15 cellular contexts compared by ENCODE assay signal in the genomic region with DNA sequence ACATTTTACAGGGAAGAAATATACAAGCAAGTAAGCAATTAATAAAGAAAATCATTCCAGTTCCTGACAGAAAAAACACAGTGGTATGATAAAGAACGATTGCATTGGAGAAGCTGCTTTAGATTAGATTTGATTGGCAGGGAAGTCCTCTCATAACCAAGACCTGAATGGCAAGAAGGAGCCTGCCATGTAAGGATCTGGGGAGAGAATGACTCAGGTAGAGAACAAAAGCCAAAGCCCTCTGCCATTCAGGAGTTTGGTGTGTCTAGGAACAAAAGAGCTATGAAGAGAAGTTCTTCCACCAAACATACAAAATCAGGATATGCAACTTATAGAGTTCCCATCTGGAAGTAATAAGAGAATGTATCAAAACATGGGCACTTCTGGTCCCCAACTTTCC. TPM values are rescaled to one million over a fixed set of nuclear protein-coding genes. Genes with fewer than 3 reads are reported as not detected.
DNase-seq lines count a peak whose midpoint lies in the region; ATAC-seq and TF ChIP-seq lines count a peak whose summit lies in the region.
"Had no signal": no experiment of that assay in that cellular context is flagged by ENCODE, and none has a peak within 500 bp of the region (broad histone marks: within the 10 kb centered on the region; RNA-seq: fewer than 3 reads in every experiment).

No MANE protein-coding gene starts in this region.

- intact Hi-C loops in CD8-positive, alpha-beta T cell (cut with DNase I, micrococcal nuclease) = no loop called here

- H3K4me1 ChIP-seq in CD8-positive, alpha-beta T cell (ENCODE audit: insufficient read depth, low read length) = no peaks in the 10 kb centered on the region
- peaks cover 7% of the 10 kb centered on the region for H3K4me1 ChIP-seq in Loucy (ENCODE audit: insufficient read depth, low read length, poor library complexity, severe bottlenecking)
- H3K4me1 ChIP-seq: BLaER1 treated with 17β-estradiol and CSF1 and Interleukin-3, amounts not matched to agents 10 nM and 100 nM; Caco-2 had no signal

- no peaks in the 10 kb centered on the region for H3F3A ChIP-seq in Loucy (ENCODE audit: low read depth)

- no peak for DNase-seq in CD8-positive, alpha-beta T cell
- peak; percentile 20 for DNase-seq in epithelial cell of prostate (ENCODE audit: low read depth, low spot score)
- DNase-seq: Caco-2, GM23248, HCEC 1CT, KBM-7 had no signal

- peaks cover 18% of the 10 kb centered on the region for H3K36me3 ChIP-seq in CD8-positive, alpha-beta T cell (ENCODE audit: insufficient read depth, low read length)
- no peaks in the 10 kb centered on the region for H3K36me3 ChIP-seq in Loucy (ENCODE audit: insufficient read depth, low read length)
- H3K36me3 ChIP-seq: BLaER1 treated with 17β-estradiol and CSF1 and Interleukin-3, amounts not matched to agents 10 nM and 100 nM had no signal

- no peaks in the 10 kb centered on the region for H3K79me2 ChIP-seq in Loucy (ENCODE audit: insufficient read depth, low read length)

- H3K9me3 Mint-ChIP-seq in CD8-positive, alpha-beta T cell = no peaks in the 10 kb centered on the region
- H3K9me3 Mint-ChIP-seq: IgD-negative memory B cell had no signal

- no peak overlapping the region for H3K4me3 ChIP-seq in CD8-positive, alpha-beta T cell (ENCODE audit: low read depth, low read length)
- peak overlapping the region; percentile 49 for H3K4me3 ChIP-seq in Loucy (ENCODE audit: low read length, poor library complexity, severe bottlenecking)
- H3K4me3 ChIP-seq: BLaER1 treated with 17β-estradiol and CSF1 and Interleukin-3, amounts not matched to agents 10 nM and 100 nM; GM23248 had no signal

- no peak for TF ChIP-seq CTCF in CD8-positive, alpha-beta T cell (IDR thresholded peaks at IDR 0.05)
- no peak for TF ChIP-seq CTCF in Loucy (conservative IDR thresholded peaks at IDR 0.05; ENCODE audit: low read length)

- peak overlapping the region; percentile 37 for H3K27ac Mint-ChIP-seq in CD8-positive, alpha-beta T cell
- H3K27ac Mint-ChIP-seq: B cell had no signal

- H2AFZ ChIP-seq in Loucy (ENCODE audit: low read length) = no peak overlapping the region
- H2AFZ ChIP-seq: GM23248 had no signal

- peaks cover 82% of the 10 kb centered on the region for H3K36me3 Mint-ChIP-seq in CD8-positive, alpha-beta T cell

- POLR2A ChIA-PET in CD8-positive, alpha-beta T cell (lab: Charles Lee) = no interaction called here

- H3K9ac ChIP-seq in Loucy (ENCODE audit: low read depth, low read length, poor library complexity, severe bottlenecking) = no peak overlapping the region
- H3K9ac ChIP-seq: BLaER1 treated with 17β-estradiol and CSF1 and Interleukin-3, amounts not matched to agents 10 nM and 100 nM; GM23248 had no signal

- H3K27ac ChIP-seq in CD8-positive, alpha-beta T cell (ENCODE audit: low read depth, low read length) = no peak overlapping the region
- H3K27ac ChIP-seq in epithelial cell of prostate = no peak overlapping the region
- H3K27ac ChIP-seq: BLaER1 treated with 17β-estradiol and CSF1 and Interleukin-3, amounts not matched to agents 10 nM and 100 nM; GM23248 had no signal

- H3K9me2 ChIP-seq in Loucy (replicated peaks; ENCODE audit: low read depth, low read length) = no peaks in the 10 kb centered on the region

- H4K20me1 ChIP-seq in Loucy (ENCODE audit: insufficient read depth, low read length, poor library complexity, severe bottlenecking) = no peaks in the 10 kb centered on the region
- H4K20me1 ChIP-seq: BLaER1 treated with 17β-estradiol and CSF1 and Interleukin-3, amounts not matched to agents 10 nM and 100 nM had no signal

- H3K9me3 ChIP-seq in CD8-positive, alpha-beta T cell (ENCODE audit: low read length) = no peaks in the 10 kb centered on the region
- no peaks in the 10 kb centered on the region for H3K9me3 ChIP-seq in Loucy (ENCODE audit: insufficient read depth, low read depth, low read length)
- H3K9me3 ChIP-seq: BLaER1 treated with 17β-estradiol and CSF1 and Interleukin-3, amounts not matched to agents 10 nM and 100 nM; Caco-2 had no signal

- peaks cover 13% of the 10 kb centered on the region for H3K4me1 Mint-ChIP-seq in CD8-positive, alpha-beta T cell (ENCODE audit: low read depth)
- H3K4me1 Mint-ChIP-seq: B cell, IgD-negative memory B cell had no signal

- H3K4me3 Mint-ChIP-seq in CD8-positive, alpha-beta T cell = no peak overlapping the region
- H3K4me3 Mint-ChIP-seq: B cell, IgD-negative memory B cell had no signal

- H3K4me2 ChIP-seq in Loucy (ENCODE audit: low read depth, low read length, poor library complexity, severe bottlenecking) = no peak overlapping the region
- H3K4me2 ChIP-seq: BLaER1 treated with 17β-estradiol and CSF1 and Interleukin-3, amounts not matched to agents 10 nM and 100 nM had no signal

- CTCF ChIA-PET in CD8-positive, alpha-beta T cell (lab: Charles Lee) = interaction anchor here (1.2 to 4.0 kb wide), 3 partner anchors 12 to 96 kb away, joined by 4 to 29 read pairs (median 6); no protein-coding TSS in a partner anchor

- ATAC-seq in CD8-positive, alpha-beta T cell = no peak
- ATAC-seq in HG02852 (IDR thresholded peaks at IDR 0.05; ENCODE audit: unreplicated experiment) = no peak
- ATAC-seq in GM21528 (IDR thresholded peaks at IDR 0.05; ENCODE audit: low FRiP score, unreplicated experiment) = no peak
- no peak for ATAC-seq in HG02678 (IDR thresholded peaks at IDR 0.05; ENCODE audit: unreplicated experiment)
- ATAC-seq: HepG2 had no signal

- H3K27me3 Mint-ChIP-seq in CD8-positive, alpha-beta T cell (ENCODE audit: low read depth) = no peaks in the 10 kb centered on the region
- H3K27me3 Mint-ChIP-seq: B cell, IgD-negative memory B cell had no signal

- no peaks in the 10 kb centered on the region for H3K27me3 ChIP-seq in CD8-positive, alpha-beta T cell (ENCODE audit: insufficient read depth, low read length)
- H3K27me3 ChIP-seq in Loucy (ENCODE audit: insufficient read depth, low read length, poor library complexity, severe bottlenecking) = no peaks in the 10 kb centered on the region
- H3K27me3 ChIP-seq: BLaER1 treated with 17β-estradiol and CSF1 and Interleukin-3, amounts not matched to agents 10 nM and 100 nM had no signal

RNA-seq across cellular contexts. Expression of a gene that starts 57.6 kb away (rescaled TPM):
- total RNA-seq in CD8-positive, alpha-beta T cell = 10 to 100 TPM; 32.1 to 38.3 TPM
- total RNA-seq: A172, GM23248 had no signal
